ENCODE assay signal across 1 cellular context in the genomic region with DNA sequence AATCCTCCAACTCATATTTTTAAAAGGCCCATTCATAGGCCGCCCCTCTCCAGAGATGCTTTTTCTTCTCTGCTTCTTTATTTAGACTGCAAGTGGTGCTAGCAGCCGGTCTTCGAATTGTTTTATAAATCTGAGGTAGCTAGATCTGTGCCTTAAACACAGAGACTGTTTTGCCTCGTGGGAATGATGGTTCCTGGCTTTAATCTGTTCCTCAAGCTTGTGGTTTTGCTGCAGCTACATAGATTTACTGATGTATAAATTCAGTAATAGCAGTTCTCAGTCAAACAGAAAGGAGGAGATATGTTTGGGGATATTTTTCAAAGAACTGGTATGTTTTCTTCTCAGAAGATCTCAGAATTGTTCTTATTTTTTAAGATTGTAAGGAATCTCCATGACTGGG.
TF ChIP-seq lines count a peak whose summit lies in the region.

No MANE protein-coding gene starts in this region.

TF ChIP-seq in SK-N-SH, 30 proteins besides CTCF, POLR2A, EP300 and RAD21:
- TF ChIP-seq TEAD4 (IDR thresholded peaks at IDR 0.05; ENCODE audit: borderline replicate concordance, insufficient read depth) = no peak
- TF ChIP-seq MEF2A (IDR thresholded peaks at IDR 0.05; ENCODE audit: borderline replicate concordance, low read depth) = no peak
- no peak for TF ChIP-seq ZBTB33 (IDR thresholded peaks at IDR 0.05; ENCODE audit: borderline replicate concordance, low read depth)
- no peak for TF ChIP-seq SMC3 (IDR thresholded peaks at IDR 0.05; ENCODE audit: low read depth, low read length)
- no peak for TF ChIP-seq TAF1 (IDR thresholded peaks at IDR 0.05; ENCODE audit: borderline replicate concordance, low read depth, low read length)
- TF ChIP-seq FOXJ3 (CRISPR knock-in tag; IDR thresholded peaks at IDR 0.05) = no peak
- TF ChIP-seq RFX5 (IDR thresholded peaks at IDR 0.05; ENCODE audit: low read length) = no peak
